ENCODE assay signal across 8 cellular contexts in the genomic region with DNA sequence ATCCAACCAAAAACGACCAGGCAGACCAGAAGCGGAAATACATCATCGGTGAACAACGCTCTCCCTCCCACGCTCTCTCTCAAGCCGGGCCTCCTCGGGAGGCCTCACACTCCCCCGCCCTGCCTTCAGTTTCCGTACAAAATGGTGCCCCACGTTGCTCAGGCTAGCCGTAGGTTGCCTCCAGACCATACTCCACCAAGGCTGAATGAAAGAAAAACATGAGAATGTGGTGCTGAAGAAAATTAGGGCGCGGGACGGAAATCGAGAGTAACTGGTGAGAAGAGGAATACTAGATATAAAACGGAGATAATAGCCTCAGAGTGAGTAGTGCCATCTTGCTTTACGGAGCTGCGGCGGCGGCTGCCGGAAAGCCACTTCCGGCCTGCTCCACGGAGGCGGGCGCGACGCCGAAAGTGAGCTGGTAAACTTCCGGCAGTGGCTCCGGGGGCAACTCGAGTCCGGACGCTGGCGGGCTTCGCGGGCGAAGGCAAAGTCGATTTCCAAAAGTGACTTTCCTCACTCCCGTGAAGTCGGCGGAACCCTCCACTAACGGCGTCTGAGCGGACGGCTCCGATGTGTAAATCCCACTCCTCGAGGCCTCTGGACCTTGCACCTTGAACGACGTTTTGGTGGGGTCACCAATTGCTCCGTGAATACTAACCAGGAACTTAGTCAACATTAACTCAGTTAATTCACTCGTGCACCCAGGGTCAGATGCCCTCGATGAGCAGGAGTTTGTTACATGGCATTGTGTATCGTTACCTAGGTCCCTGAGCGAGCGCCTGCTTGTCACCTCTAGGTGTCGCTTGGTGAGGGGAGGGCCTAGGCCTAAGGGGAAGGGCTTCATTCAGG. TPM values are rescaled to one million over a fixed set of nuclear protein-coding genes. Genes with fewer than 3 reads are reported as not detected.
DNase-seq lines count a peak whose midpoint lies in the region; ATAC-seq, FAIRE-seq and TF ChIP-seq lines count a peak whose summit lies in the region.

A gene (minus strand): TSS at position 7 of the 852 bp plus-strand sequence. CDS start 980 bp downstream, outside the sequence.

- peaks cover 10% of the 10 kb centered on the region for H3K23me2 ChIP-seq in H1 (ENCODE audit: low read depth, low read length)

- H2BK120ac ChIP-seq in H1 (replicated peaks; ENCODE audit: low read depth, low read length), result no peak within 1 kb of the TSS

- POLR2A ChIA-PET in H1 (lab: Charles Lee; ENCODE audit: partially characterized antibody), result interaction anchor here (0.8 to 6.0 kb wide), 10 partner anchors 11 to 80 kb away, joined by 3 to 69 read pairs (median 6); a partner anchor contains a TSS

- peak within 1 kb of the TSS; percentile 99 for H2AFZ ChIP-seq in H1 (ENCODE audit: low read length)

- H3K4ac ChIP-seq in H1 (replicated peaks; ENCODE audit: insufficient read length, low read depth, low read length), result peak within 1 kb of the TSS; percentile 75

- H4K8ac ChIP-seq in H1 (ENCODE audit: extremely low read depth, insufficient read depth, low read length), result peak within 1 kb of the TSS; percentile 95

- H3K4me1 ChIP-seq in H1 (replicated peaks in 1 of 4; ENCODE audit: control insufficient read depth in 3 of 4, insufficient read depth in 4 of 4, low read length in 3 of 4), result peaks cover 0 to 5% (median 1%) of the 10 kb centered on the region in 4 experiments; a peak in 5 of 7 replicates

- no peak for TF ChIP-seq EP300 in H1 (IDR thresholded peaks at IDR 0.05; ENCODE audit: borderline replicate concordance in 1 of 2, low read depth in 2 of 2, low read length in 2 of 2)

- peak within 1 kb of the TSS; percentile 88 to 98 (median 94) for H3K4me3 ChIP-seq in H1 (ENCODE audit: extremely low read depth in 1 of 4, insufficient read depth in 2 of 4, low read depth in 3 of 4, low read length in 4 of 4)

- DNase-seq in Caki2 (ENCODE audit: low read depth) (peak; percentile 96), HUDEP-2 (lab: John Stamatoyannopoulos, UW; ENCODE audit: unreplicated experiment in 76 of 76) (peak in 75 of 76 experiments; percentile 52 to 99 (median 86)), NOMO-1 treated with dmso at 0.1 percent for 144 hours (lab: John Stamatoyannopoulos, UW; ENCODE audit: unreplicated experiment) (peak; percentile 95), H1 (ENCODE audit: low read depth in 1 of 2, low spot score in 2 of 2) (peak; percentile 74 to 87), mesenteric fat pad (ENCODE audit: low spot score) (peak; percentile 96)
- DNase-seq in activated CD8-positive, alpha-beta memory T cell treated with anti-CD3 and anti-CD28 coated beads for 48 hours (ENCODE audit: low read depth in 2 of 3, low spot score in 2 of 3), result peak; percentile 74 to 78 (median 77)
- peak; percentile 81 for DNase-seq in stimulated activated CD8-positive, alpha-beta memory T cell treated with anti-CD3 and anti-CD28 coated beads, Interleukin-15, amount 100 ng/mL, for 24 hours (ENCODE audit: low read depth)

- WGBS in H1 (ENCODE audit: extremely low coverage in 1 of 2, insufficient coverage in 1 of 2, insufficient read length in 1 of 2, insufficient replicate concordance in 2 of 2, low coverage in 1 of 2, low lambda C conversion rate in 2 of 2, missing lambda C conversion rate in 1 of 2), 2 experiments, result 2% methylated on average over 56 of the region's 56 CpGs; no CpG with 5 or more reads in 1 of the 2 experiments

- peaks cover 9% of the 10 kb centered on the region for H3K79me1 ChIP-seq in H1 (ENCODE audit: low read depth, low read length)

- TF ChIP-seq CTCF in H1 (IDR thresholded peaks at IDR 0.05; ENCODE audit: control extremely low read depth in 1 of 3, insufficient read depth in 1 of 3, low read depth in 1 of 3, low read length in 3 of 3), result peak; percentile 42 to 71 (median 60)

- H2BK5ac ChIP-seq in H1 (ENCODE audit: low read depth, low read length), result peak within 1 kb of the TSS; percentile 97

- peaks cover 0 to 4% of the 10 kb centered on the region in 2 experiments for H4K20me1 ChIP-seq in H1 (replicated peaks in 1 of 2; ENCODE audit: control insufficient read depth in 1 of 2, insufficient read depth in 2 of 2, low read length in 2 of 2)

- H3K27me3 ChIP-seq in H1 (replicated peaks in 1 of 4; ENCODE audit: control insufficient read depth in 3 of 4, extremely low read depth in 1 of 4, insufficient read depth in 3 of 4, low read length in 3 of 4), result no peaks in the 10 kb centered on the region

- FAIRE-seq in H1 (lab: Jason Lieb, UNC), result no peak

- H2BK15ac ChIP-seq in H1 (ENCODE audit: low read length), result no peak within 1 kb of the TSS

- peak within 1 kb of the TSS; percentile 86 for H4K91ac ChIP-seq in H1 (replicated peaks; ENCODE audit: insufficient read length, low read length)

- H4K5ac ChIP-seq in H1 (ENCODE audit: insufficient read length, low read depth, low read length), result peak within 1 kb of the TSS; percentile 97

- no peak within 1 kb of the TSS for H2AK5ac ChIP-seq in H1 (ENCODE audit: low read depth, low read length)

- in situ Hi-C loops in Caki2 (cut with HindIII; ENCODE audit: low pct_unique_long_range_greater_than_20kb, low sequenced_read_pairs), result no loop called here

- no peak within 1 kb of the TSS for H2BK20ac ChIP-seq in H1 (ENCODE audit: low read length)

- peak; percentile 89 for ATAC-seq in GM21381 (IDR thresholded peaks at IDR 0.05; ENCODE audit: unreplicated experiment)

- peaks cover 0 to 15% (median 8%) of the 10 kb centered on the region in 4 experiments; a peak in 6 of 8 replicates for H3K36me3 ChIP-seq in H1 (ENCODE audit: control insufficient read depth in 2 of 4, insufficient read depth in 4 of 4, low read length in 3 of 4)

- CTCF ChIA-PET in H1 (lab: Charles Lee; ENCODE audit: partially characterized antibody), result interaction anchor here (0.6 to 3.8 kb wide), 10 partner anchors 9 to 77 kb away, joined by 3 to 20 read pairs (median 6); a partner anchor contains a TSS

- H3K14ac ChIP-seq in H1 (ENCODE audit: insufficient read length), result no peak within 1 kb of the TSS

- H3K9me3 ChIP-seq in H1 (ENCODE audit: insufficient read depth in 2 of 2, low read depth in 1 of 2, low read length in 1 of 2), result no peaks in the 10 kb centered on the region; a peak in 1 of 4 replicates

- peak within 1 kb of the TSS; percentile 56; the same call in 1 of the 2 replicates for H2BK12ac ChIP-seq in H1 (ENCODE audit: low read depth, low read length)

- H3K79me2 ChIP-seq in H1 (ENCODE audit: control insufficient read depth in 1 of 2, insufficient read depth in 2 of 2, low read length in 2 of 2), result peaks cover 0 to 43% of the 10 kb centered on the region in 2 experiments; a peak in 3 of 4 replicates

- H3K18ac ChIP-seq in H1 (ENCODE audit: extremely low read depth, low read length), result peak within 1 kb of the TSS; percentile 91

- TF ChIP-seq POLR2A in H1 (IDR thresholded peaks at IDR 0.05; ENCODE audit: control extremely low read depth in 1 of 2, low read depth in 2 of 2, low read length in 2 of 2), result peak in 1 of 2 experiments; percentile 91; a peak in 2 of 3 replicates

- H3K9ac ChIP-seq in H1 (replicated peaks in 1 of 4; ENCODE audit: extremely low read depth in 1 of 4, low read depth in 3 of 4, low read length in 3 of 4), result peak within 1 kb of the TSS; percentile 84 to 99 (median 89)

- H3K4me2 ChIP-seq in H1 (ENCODE audit: insufficient read depth in 1 of 2, low read depth in 2 of 2, low read length in 2 of 2), result peak within 1 kb of the TSS; percentile 80 to 81

- peak; percentile 27 to 51; a peak in 3 of 4 replicates for TF ChIP-seq RAD21 in H1 (IDR thresholded peaks at IDR 0.05 in 1 of 2, conservative IDR thresholded peaks at IDR 0.05 in 1 of 2; ENCODE audit: low read depth in 2 of 2, low read length in 2 of 2)

- H3K23ac ChIP-seq in H1 (ENCODE audit: insufficient read length), result no peak within 1 kb of the TSS

- peak within 1 kb of the TSS; percentile 62 for H3K56ac ChIP-seq in H1 (replicated peaks; ENCODE audit: insufficient read length, low read depth, low read length)

- peak within 1 kb of the TSS; percentile 98 for H3K27ac ChIP-seq in H1 (ENCODE audit: low read depth, low read length)

TF ChIP-seq in H1, 55 proteins besides CTCF, POLR2A, EP300 and RAD21 (continues in another document):
- TF ChIP-seq SP2 (IDR thresholded peaks at IDR 0.05; ENCODE audit: low read length) (no peak), POLR2AphosphoS5 (IDR thresholded peaks at IDR 0.05; ENCODE audit: low read depth, low read length) (peak; percentile 65), RBBP5 (IDR thresholded peaks at IDR 0.05; ENCODE audit: borderline replicate concordance, low read depth, low read length) (peak; percentile 86), SAP30 (IDR thresholded peaks at IDR 0.05; ENCODE audit: insufficient read depth, insufficient replicate concordance, low read length) (peak; percentile 52), POU5F1 (IDR thresholded peaks at IDR 0.05; ENCODE audit: low read depth, low read length) (no peak), RFX5 (IDR thresholded peaks at IDR 0.05; ENCODE audit: borderline replicate concordance, low read depth, low read length) (peak; percentile 41; the same call in 1 of the 2 replicates), SIX5 (IDR thresholded peaks at IDR 0.05; ENCODE audit: low read depth, low read length) (peak; percentile 57), ASH2L (IDR thresholded peaks at IDR 0.05; ENCODE audit: low read length) (peak; percentile 96), SP1 (IDR thresholded peaks at IDR 0.05; ENCODE audit: low read depth, low read length) (no peak), KDM1A (IDR thresholded peaks at IDR 0.05; ENCODE audit: borderline replicate concordance, low read length) (no peak)
- TF ChIP-seq, protein P1, sequence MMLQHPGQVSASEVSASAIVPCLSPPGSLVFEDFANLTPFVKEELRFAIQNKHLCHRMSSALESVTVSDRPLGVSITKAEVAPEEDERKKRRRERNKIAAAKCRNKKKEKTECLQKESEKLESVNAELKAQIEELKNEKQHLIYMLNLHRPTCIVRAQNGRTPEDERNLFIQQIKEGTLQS (IDR thresholded peaks at IDR 0.05; ENCODE audit: insufficient read depth, low read depth, low read length), result no peak
- TF ChIP-seq, protein P2, sequence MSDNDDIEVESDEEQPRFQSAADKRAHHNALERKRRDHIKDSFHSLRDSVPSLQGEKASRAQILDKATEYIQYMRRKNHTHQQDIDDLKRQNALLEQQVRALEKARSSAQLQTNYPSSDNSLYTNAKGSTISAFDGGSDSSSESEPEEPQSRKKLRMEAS (IDR thresholded peaks at IDR 0.05), result peak; percentile 18

RNA-seq across cellular contexts. Expression of the gene that starts here (rescaled TPM):
- 28.4 and 30.8 TPM in 2 replicates for total RNA-seq in Caki2 (2014; rRNA removed; shearing (Covaris generic); ENCODE audit: low replicate concordance)
- total RNA-seq in H1 (2021; fragmentation: NEBNext Ultra II Directional; extraction: Animal tissue kit (Norgen Biotek cat#: 25700)), result 27.9 and 28.4 TPM in 2 replicates
- polyA plus RNA-seq in H1 (2011; rRNA removed), result 20.2 and 29.7 TPM in 2 replicates
- 27.2 TPM for polyA plus RNA-seq in H1 (2011; cell fraction: cytosol; rRNA removed)
- polyA plus RNA-seq in H1 (2011; cell fraction: nucleus; rRNA removed), result 32.9 TPM
- polyA plus RNA-seq in H1 (2012, experiment 1 of 2), result 14.2 to 20.1 TPM (median 19.1 TPM) in 4 replicates
- 18.1 TPM for polyA plus RNA-seq in H1 (2012, experiment 2 of 2)
- polyA plus RNA-seq in H1 (2013, experiment 1 of 2), result 14.2 TPM
- polyA plus RNA-seq in H1 (2013, experiment 2 of 2), result 13.8 TPM
- polyA minus RNA-seq in H1 (2011; rRNA and poly(A)+ RNA removed), result 15.4 and 21.6 TPM in 2 replicates
- 13.0 TPM for polyA minus RNA-seq in H1 (2011; cell fraction: cytosol; rRNA and poly(A)+ RNA removed)
- polyA minus RNA-seq in H1 (2011; cell fraction: nucleus; rRNA and poly(A)+ RNA removed), result 24.4 TPM
- total RNA-seq in mesenteric fat pad, result 15.9 TPM

Comparison
In these comparisons a context has a peak if more than half of its experiments do, and no peak if none do; other contexts are left out.
1. Peak in every context shown above with its lines: DNase-seq, ATAC-seq, H3K4me3 ChIP-seq and H3K27ac ChIP-seq.